ENCODE assay signal across 9 cellular contexts in genomic region chr6:52417675-52418111, GRCh38. TPM values are rescaled to one million over a fixed set of nuclear protein-coding genes. Genes with fewer than 3 reads are reported as not detected.
DNase-seq lines count a peak whose midpoint lies in the region; ATAC-seq, FAIRE-seq and TF ChIP-seq lines count a peak whose summit lies in the region.
"Had no signal": no experiment of that assay in that cellular context is flagged by ENCODE, and none has a peak within 500 bp of the region (broad histone marks: within the 10 kb centered on the region; RNA-seq: fewer than 3 reads in every experiment).

No MANE protein-coding gene starts in this region.

- no peaks in the 10 kb centered on the region for H4K20me1 ChIP-seq in BLaER1

- H3K36me3 ChIP-seq in BLaER1 (no peaks in the 10 kb centered on the region), bronchial epithelial cell (ENCODE audit: control insufficient read depth, insufficient read depth, low read length) (no peaks in the 10 kb centered on the region), mesenchymal stem cell (ENCODE audit: control insufficient read depth in 1 of 2, insufficient read depth in 2 of 2, low read depth in 1 of 2, low read length in 2 of 2) (no peaks in the 10 kb centered on the region)

- peak overlapping the region; percentile 32; the same call in 1 of the 2 replicates for H3K9ac ChIP-seq in BLaER1
- H3K9ac ChIP-seq in mesenchymal stem cell (ENCODE audit: low read length), result peak overlapping the region; percentile 76
- H3K9ac ChIP-seq: KMS-11 had no signal

- no peak overlapping the region for H3K23ac ChIP-seq in mesenchymal stem cell (ENCODE audit: low read length in 2 of 2)

- FAIRE-seq in bronchial epithelial cell (lab: Jason Lieb, UNC), result no peak

- H2BK15ac ChIP-seq in mesenchymal stem cell (ENCODE audit: low read depth, poor library complexity, severe bottlenecking), result no peak overlapping the region

- no peak overlapping the region for H3K14ac ChIP-seq in mesenchymal stem cell (ENCODE audit: low read length in 2 of 2)

- H3K27ac ChIP-seq in BLaER1 (peak overlapping the region; percentile 56), mesenchymal stem cell (ENCODE audit: low read length, poor library complexity, severe bottlenecking) (peak overlapping the region; percentile 74)

- DNase-seq in LoVo (ENCODE audit: low spot score), result peak; percentile 63
- DNase-seq in bronchial epithelial cell (ENCODE audit: low read depth), result peak; percentile 58
- DNase-seq in mesenchymal stem cell, result peak; percentile 86
- DNase-seq in activated T-cell treated with anti-CD3 and anti-CD28 coated beads for 4 hours, result no peak
- DNase-seq in mesenteric fat pad (ENCODE audit: low spot score), result no peak

- no peak for ATAC-seq in GM21786 (IDR thresholded peaks at IDR 0.05; ENCODE audit: unreplicated experiment)
- ATAC-seq in HG03469 (IDR thresholded peaks at IDR 0.05; ENCODE audit: unreplicated experiment), result no peak

- no peak overlapping the region for H2AFZ ChIP-seq in mesenchymal stem cell (ENCODE audit: low read depth, low read length)

- H2BK120ac ChIP-seq in mesenchymal stem cell (ENCODE audit: low read depth, low read length), result peak overlapping the region; percentile 56

- H4K91ac ChIP-seq in mesenchymal stem cell (ENCODE audit: low read length), result peak overlapping the region; percentile 65

- peak overlapping the region; percentile 19 for H2BK5ac ChIP-seq in mesenchymal stem cell (ENCODE audit: low read depth, low read length, poor library complexity, severe bottlenecking)

- H3K4me2 ChIP-seq in BLaER1, result peak overlapping the region; percentile 96
- H3K4me2 ChIP-seq in mesenchymal stem cell (ENCODE audit: low read length, poor library complexity, severe bottlenecking), result no peak overlapping the region

- H3K9me3 ChIP-seq in BLaER1 (no peaks in the 10 kb centered on the region), mesenchymal stem cell (ENCODE audit: control insufficient read depth, low read length) (no peaks in the 10 kb centered on the region)

- H3K4ac ChIP-seq in mesenchymal stem cell (ENCODE audit: low read depth in 1 of 2, low read length in 2 of 2), result peak overlapping the region; percentile 9 to 60

- H3K4me3 ChIP-seq in BLaER1 (no peak overlapping the region), bronchial epithelial cell (ENCODE audit: low read depth, low read length) (no peak overlapping the region), mesenchymal stem cell (ENCODE audit: insufficient read depth in 1 of 2, low read depth in 1 of 2, low read length in 2 of 2) (no peak overlapping the region)

- peak overlapping the region; percentile 40 to 53 for H3K18ac ChIP-seq in mesenchymal stem cell (ENCODE audit: low read depth in 1 of 2, low read length in 2 of 2)

- no peaks in the 10 kb centered on the region for H3K27me3 ChIP-seq in BLaER1
- H3K27me3 ChIP-seq in bronchial epithelial cell (ENCODE audit: control insufficient read depth, insufficient read depth, low read length), result no peaks in the 10 kb centered on the region
- no peaks in the 10 kb centered on the region for H3K27me3 ChIP-seq in mesenchymal stem cell (ENCODE audit: control insufficient read depth in 1 of 2, insufficient read depth in 1 of 2, low read length in 2 of 2)

- TF ChIP-seq CTCF in bronchial epithelial cell (IDR thresholded peaks at IDR 0.05; ENCODE audit: insufficient read depth, low read length, severe bottlenecking), result no peak

- peaks cover 2% of the 10 kb centered on the region for H3K79me1 ChIP-seq in mesenchymal stem cell (replicated peaks; ENCODE audit: low read length, poor library complexity, severe bottlenecking)

- peaks cover 59% of the 10 kb centered on the region for H3K4me1 ChIP-seq in BLaER1
- peaks cover 7% of the 10 kb centered on the region for H3K4me1 ChIP-seq in mesenchymal stem cell (ENCODE audit: control insufficient read depth, insufficient read depth, low read depth, low read length)

- H4K8ac ChIP-seq in mesenchymal stem cell (ENCODE audit: low read length), result peak overlapping the region; percentile 27

- peak overlapping the region; percentile 49 to 82 for H2BK12ac ChIP-seq in mesenchymal stem cell (ENCODE audit: low read length in 2 of 2)

- peak overlapping the region; percentile 37 for H2AK5ac ChIP-seq in mesenchymal stem cell (ENCODE audit: low read length, severe bottlenecking)

- 41% methylated on average over 5 of the region's 5 CpGs for WGBS in mesenchymal stem cell

RNA-seq across cellular contexts. Expression of gene EFHC1, which starts 2.4 kb away (rescaled TPM):
- 4.5 and 6.6 TPM in 2 replicates for total RNA-seq in bronchial epithelial cell
- 12.4 TPM for polyA plus RNA-seq in mesenchymal stem cell (2013, experiment 1 of 2)
- polyA plus RNA-seq in mesenchymal stem cell (2013, experiment 2 of 2), result 12.0 TPM
- 10.4 TPM for total RNA-seq in mesenteric fat pad

RNA-seq across cellular contexts. Expression of gene PAQR8, which starts 55.7 kb away (rescaled TPM):
- total RNA-seq in bronchial epithelial cell, result 1.3 and 5.6 TPM in 2 replicates
- polyA plus RNA-seq in mesenchymal stem cell (2013, experiment 1 of 2), result 2.3 TPM
- 2.4 TPM for polyA plus RNA-seq in mesenchymal stem cell (2013, experiment 2 of 2)
- total RNA-seq in mesenteric fat pad, result 3.9 TPM

Comparison
In these comparisons a context has a peak if more than half of its experiments do, and no peak if none do; other contexts are left out.
1. DNase-seq: peak in LoVo (single experiment), bronchial epithelial cell (single experiment) and mesenchymal stem cell (single experiment); none in activated T-cell treated with anti-CD3 and anti-CD28 coated beads for 4 hours (single experiment) and mesenteric fat pad (single experiment).